ENCODE assay signal across 25 cellular contexts in the genomic region with DNA sequence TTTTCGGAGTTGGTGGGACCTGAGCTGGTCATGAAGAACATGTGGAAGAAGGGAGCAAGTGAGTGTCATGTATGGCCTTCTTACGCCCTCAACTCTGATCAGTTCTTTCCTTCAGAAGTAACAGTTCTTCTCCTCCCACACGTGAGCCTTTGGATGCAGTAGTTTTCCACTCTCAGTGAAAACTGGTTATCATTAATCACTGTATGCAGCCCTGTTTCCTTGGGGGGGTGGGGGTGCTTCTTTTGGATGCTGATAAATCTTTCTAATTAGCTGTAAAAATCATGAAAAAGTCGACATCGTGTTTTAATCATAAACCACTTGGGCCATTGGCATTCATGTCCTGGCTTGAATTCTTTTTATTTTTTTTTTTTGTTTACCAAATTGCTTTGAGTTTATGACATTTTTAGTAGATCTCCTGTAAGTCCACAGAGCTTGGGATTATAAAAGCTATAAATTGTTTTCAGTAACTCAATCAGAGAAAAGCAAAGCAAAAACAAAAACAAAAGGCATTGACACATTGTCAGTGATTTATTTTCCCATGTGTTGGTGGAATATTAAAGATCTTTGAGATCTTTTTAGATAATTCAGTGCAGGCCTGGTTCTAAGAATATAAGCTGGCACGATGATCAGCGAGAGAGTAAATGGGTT.
DNase-seq lines count a peak whose midpoint lies in the region; ATAC-seq, FAIRE-seq and TF ChIP-seq lines count a peak whose summit lies in the region.
"Had no signal": no experiment of that assay in that cellular context is flagged by ENCODE, and none has a peak within 500 bp of the region (broad histone marks: within the 10 kb centered on the region; RNA-seq: fewer than 3 reads in every experiment).

No MANE protein-coding gene starts in this region.

- H3K9ac ChIP-seq in mammary epithelial cell (ENCODE audit: insufficient read depth, low read length) = no peak overlapping the region
- no peak overlapping the region for H3K9ac ChIP-seq in colonic mucosa (ENCODE audit: low read depth in 2 of 2, low read length in 2 of 2)

- TF ChIP-seq POLR2A in vagina (IDR thresholded peaks at IDR 0.05) = no peak

- H3K27ac ChIP-seq in mammary epithelial cell (ENCODE audit: insufficient read depth, low read depth, low read length) = no peak overlapping the region
- H3K27ac ChIP-seq in vagina = peak overlapping the region; percentile 58
- no peak overlapping the region for H3K27ac ChIP-seq in colonic mucosa
- H3K27ac ChIP-seq: HL-60, Peyer's patch had no signal

- no peaks in the 10 kb centered on the region for H3K9me3 ChIP-seq in mammary epithelial cell (replicated peaks; ENCODE audit: insufficient read depth, low read length)
- H3K9me3 ChIP-seq in vagina = no peaks in the 10 kb centered on the region
- no peaks in the 10 kb centered on the region for H3K9me3 ChIP-seq in colonic mucosa
- H3K9me3 ChIP-seq: BE2C, Peyer's patch had no signal

- H3K27ac Mint-ChIP-seq in MCF 10A (ENCODE audit: low read depth, unreplicated experiment) (peak overlapping the region; percentile 11), nephron progenitor cell (peak overlapping the region; percentile 98)

- H3K27me3 Mint-ChIP-seq in MCF 10A (ENCODE audit: insufficient read depth, unreplicated experiment) = no peaks in the 10 kb centered on the region
- H3K27me3 Mint-ChIP-seq in nephron progenitor cell (ENCODE audit: low read depth, poor library complexity) = no peaks in the 10 kb centered on the region
- H3K27me3 Mint-ChIP-seq: CD4-positive, CD25-positive, alpha-beta regulatory T cell had no signal

- H3K27me3 ChIP-seq in mammary epithelial cell (ENCODE audit: insufficient read depth, low read length) = no peaks in the 10 kb centered on the region
- no peaks in the 10 kb centered on the region for H3K27me3 ChIP-seq in vagina
- no peaks in the 10 kb centered on the region for H3K27me3 ChIP-seq in colonic mucosa
- H3K27me3 ChIP-seq: BE2C, Peyer's patch had no signal

- H2AFZ ChIP-seq in mammary epithelial cell (ENCODE audit: low read depth, low read length) = no peak overlapping the region

- in situ Hi-C loops in mammary epithelial cell (cut with MboI; ENCODE audit: low sequenced_read_pairs in 2 of 2) = no loop called here

- H3K4me3 Mint-ChIP-seq in MCF 10A (ENCODE audit: unreplicated experiment) (no peak overlapping the region), nephron progenitor cell (no peak overlapping the region)
- H3K4me3 Mint-ChIP-seq: CD4-positive, CD25-positive, alpha-beta regulatory T cell had no signal

- H3K79me2 ChIP-seq in mammary epithelial cell (ENCODE audit: insufficient read depth, low read length) = no peaks in the 10 kb centered on the region

- dilution Hi-C loops in mammary epithelial cell (cut with HindIII; ENCODE audit: low sequenced_read_pairs) = no loop called here

- DNase-seq in MCF 10A (ENCODE audit: unreplicated experiment) (no peak), mammary epithelial cell (no peak), nephron progenitor cell (no peak), vagina (ENCODE audit: extremely low spot score in 2 of 2) (no peak), colonic mucosa (no peak)
- DNase-seq: 8988T; BE2C; CD4-positive, CD25-positive, alpha-beta regulatory T cell; DMS153; GDM1; GOT3; Karpas-422; MM.1S; NCI-H1092; NCI-H1694; NCI-H2081 treated with DMSO at 0.1 percent for 48 hours; NCI-H510A; NCI-H748 treated with DMSO at 0.1 percent for 48 hours; NK-92 treated with Interleukin-12 subunit alpha and Interleukin-12 subunit beta, amount 100 ng/mL, for 24 hours; Peyer's patch had no signal

- BruUV-seq in MCF 10A (replicated peaks; lab: Mats Ljungman, UMichigan) (no TSS peak), mammary epithelial cell (replicated peaks; lab: Mats Ljungman, UMichigan) (no TSS peak)

- H3K4me1 ChIP-seq in mammary epithelial cell (ENCODE audit: insufficient read depth, low read length) (no peaks in the 10 kb centered on the region), vagina (peaks cover 7% of the 10 kb centered on the region), colonic mucosa (no peaks in the 10 kb centered on the region)
- H3K4me1 ChIP-seq: Peyer's patch had no signal

- no peak for TF ChIP-seq CTCF in MCF 10A (IDR thresholded peaks at IDR 0.05; ENCODE audit: unreplicated experiment)
- TF ChIP-seq CTCF in mammary epithelial cell (conservative IDR thresholded peaks at IDR 0.05 in 1 of 2, IDR thresholded peaks at IDR 0.05 in 1 of 2; ENCODE audit: extremely low read depth in 1 of 2, insufficient read depth in 1 of 2, low read depth in 1 of 2, low read length in 2 of 2) = no peak
- TF ChIP-seq CTCF in nephron progenitor cell (IDR thresholded peaks at IDR 0.05) = no peak
- no peak for TF ChIP-seq CTCF in vagina (IDR thresholded peaks at IDR 0.05)
- no peak for TF ChIP-seq CTCF in colonic mucosa (IDR thresholded peaks at IDR 0.05)

- intact Hi-C loops in MCF 10A (cut with micrococcal nuclease) = no loop called here
- intact Hi-C loops in mammary epithelial cell (cut with micrococcal nuclease) = no loop called here
- intact Hi-C loops in vagina (cut with DNase I) = no loop called here
- intact Hi-C loops in colonic mucosa (cut with DNase I) = no loop called here

- WGBS in mammary epithelial cell (ENCODE audit: low coverage, missing lambda C conversion rate) = 69% methylated on average over 7 of the region's 7 CpGs

- H3K4me3 ChIP-seq in mammary epithelial cell (replicated peaks in 1 of 3; ENCODE audit: insufficient read depth in 1 of 3, low read depth in 2 of 3, low read length in 3 of 3) (no peak overlapping the region), vagina (no peak overlapping the region), colonic mucosa (no peak overlapping the region)
- H3K4me3 ChIP-seq: Peyer's patch had no signal

- no peaks in the 10 kb centered on the region for H3K4me1 Mint-ChIP-seq in MCF 10A (ENCODE audit: insufficient read depth, unreplicated experiment)
- peaks cover 42% of the 10 kb centered on the region for H3K4me1 Mint-ChIP-seq in nephron progenitor cell
- H3K4me1 Mint-ChIP-seq: CD4-positive, CD25-positive, alpha-beta regulatory T cell had no signal

- H3K36me3 ChIP-seq in mammary epithelial cell (ENCODE audit: insufficient read depth, low read length) = peaks cover 2% of the 10 kb centered on the region
- H3K36me3 ChIP-seq in vagina = no peaks in the 10 kb centered on the region
- no peaks in the 10 kb centered on the region for H3K36me3 ChIP-seq in colonic mucosa
- H3K36me3 ChIP-seq: BE2C, Peyer's patch had no signal

- peaks cover 14% of the 10 kb centered on the region for H3K36me3 Mint-ChIP-seq in MCF 10A (ENCODE audit: insufficient read depth, unreplicated experiment)
- peaks cover 85% of the 10 kb centered on the region for H3K36me3 Mint-ChIP-seq in nephron progenitor cell (ENCODE audit: low read depth)

- ATAC-seq in HG02623 (IDR thresholded peaks at IDR 0.05; ENCODE audit: unreplicated experiment) (no peak), HG02610 (IDR thresholded peaks at IDR 0.05; ENCODE audit: unreplicated experiment) (no peak)
- ATAC-seq: HCT116 had no signal

- H3K9me3 Mint-ChIP-seq in MCF 10A (ENCODE audit: unreplicated experiment) (no peaks in the 10 kb centered on the region), nephron progenitor cell (peaks cover 30% of the 10 kb centered on the region)
- H3K9me3 Mint-ChIP-seq: CD4-positive, CD25-positive, alpha-beta regulatory T cell had no signal

- FAIRE-seq in endometrium (lab: Jason Lieb, UNC) = peak; percentile 92

- H3K4me2 ChIP-seq in mammary epithelial cell (ENCODE audit: insufficient read depth, low read depth, low read length) = no peak overlapping the region

- no peaks in the 10 kb centered on the region for H4K20me1 ChIP-seq in mammary epithelial cell (ENCODE audit: insufficient read depth, low read length)

- POLR2A ChIA-PET in MCF 10A (lab: Yijun Ruan, JAX) = no interaction called here

- CTCF ChIA-PET in MCF 10A (lab: Yijun Ruan, JAX) (interaction anchor here (0.6 to 0.9 kb wide), 5 partner anchors 8 to 642 kb away, joined by 3 to 4 read pairs (median 3); no protein-coding TSS in a partner anchor), mammary epithelial cell (lab: Charles Lee; ENCODE audit: low non-redundant PET) (no interaction called here)
